In the genomic region with DNA sequence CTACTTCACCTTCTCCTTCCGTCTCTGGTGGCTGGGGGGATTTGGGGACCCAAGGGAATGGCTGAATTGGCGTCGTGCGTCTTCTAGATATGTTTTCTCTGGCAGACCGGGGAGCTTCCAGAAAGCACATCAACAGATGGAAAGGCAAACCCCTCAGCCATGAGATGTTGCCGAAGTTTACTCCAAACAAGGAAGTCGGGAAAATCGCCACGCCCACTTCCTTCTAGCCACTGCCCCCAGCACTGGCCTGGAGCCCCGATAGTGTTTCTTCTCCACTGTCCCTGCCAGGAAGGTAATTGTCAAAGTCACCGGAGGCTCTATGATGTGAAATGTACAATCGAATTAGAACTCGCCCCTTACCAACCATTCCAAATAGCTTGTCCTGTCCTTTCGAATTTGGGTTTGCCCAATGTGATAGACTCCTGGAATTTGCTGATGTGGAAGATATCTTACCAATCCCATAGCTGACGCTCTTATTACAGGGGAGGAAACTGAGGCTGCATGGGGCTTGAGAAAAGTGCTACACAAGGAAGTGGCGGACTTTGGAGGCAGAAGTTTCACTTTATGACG, we compare ENCODE assay signal across 9 cellular contexts.
A peak's percentile ranks its signal among the peaks of the same experiment; 100 is the strongest.
DNase-seq lines count a peak whose midpoint lies in the region; ATAC-seq, FAIRE-seq and TF ChIP-seq lines count a peak whose summit lies in the region.
"Had no signal": no experiment of that assay in that cellular context is flagged by ENCODE, and none has a peak within 500 bp of the region (broad histone marks: within the 10 kb centered on the region; RNA-seq: fewer than 3 reads in every experiment).

No MANE protein-coding gene starts in this region.

- no peak for FAIRE-seq in HTR-8/SVneo (lab: Jason Lieb, UNC)

- H3K4me3 Mint-ChIP-seq in stimulated activated memory B cell treated with anti-CD40 and anti-IgM and Interleukin-4, amounts not matched to agents 10 μg/mL and 1 μg/mL and 100 μg/mL, for 72 hours = peak overlapping the region; percentile 15

- no peaks in the 10 kb centered on the region for H3K9me3 Mint-ChIP-seq in stimulated activated memory B cell treated with anti-CD40 and anti-IgM and Interleukin-4, amounts not matched to agents 10 μg/mL and 1 μg/mL and 100 μg/mL, for 72 hours

- H3K4me3 ChIP-seq in astrocyte of the spinal cord (ENCODE audit: low read depth, low read length) = peak overlapping the region; percentile 15

- peaks cover 43% of the 10 kb centered on the region for H3K27me3 Mint-ChIP-seq in stimulated activated memory B cell treated with anti-CD40 and anti-IgM and Interleukin-4, amounts not matched to agents 10 μg/mL and 1 μg/mL and 100 μg/mL, for 72 hours

- H3K27ac Mint-ChIP-seq in stimulated activated memory B cell treated with anti-CD40 and anti-IgM and Interleukin-4, amounts not matched to agents 10 μg/mL and 1 μg/mL and 100 μg/mL, for 72 hours = no peak overlapping the region

- in situ Hi-C loops in astrocyte of the spinal cord (cut with HindIII; ENCODE audit: low sequenced_read_pairs) = no loop called here

- peaks cover 6% of the 10 kb centered on the region for H3K4me1 Mint-ChIP-seq in stimulated activated memory B cell treated with anti-CD40 and anti-IgM and Interleukin-4, amounts not matched to agents 10 μg/mL and 1 μg/mL and 100 μg/mL, for 72 hours

- TF ChIP-seq CTCF in astrocyte of the spinal cord (IDR thresholded peaks at IDR 0.05; ENCODE audit: low read depth, low read length) = no peak

- no peaks in the 10 kb centered on the region for H3K36me3 Mint-ChIP-seq in stimulated activated memory B cell treated with anti-CD40 and anti-IgM and Interleukin-4, amounts not matched to agents 10 μg/mL and 1 μg/mL and 100 μg/mL, for 72 hours

- peak; percentile 15 for DNase-seq in HTR-8/SVneo (ENCODE audit: insufficient read length, low spot score)
- no peak for DNase-seq in astrocyte of the spinal cord (ENCODE audit: low read depth, low spot score)
- DNase-seq in iPS-NIHi7 (ENCODE audit: extremely low spot score) = peak; percentile 65
- no peak for DNase-seq in amniotic stem cell (lab: John Stamatoyannopoulos, UW)
- no peak for DNase-seq in GM19240 (ENCODE audit: insufficient read length, low spot score)
- DNase-seq: activated T-cell treated with anti-CD3 and anti-CD28 coated beads, Interleukin-2, amount 50 U/mL, for 48 hours had no signal

- ATAC-seq in stimulated activated memory B cell treated with anti-CD40 and anti-IgM and Interleukin-4, amounts not matched to agents 10 μg/mL and 1 μg/mL and 100 μg/mL, for 72 hours = no peak
- no peak for ATAC-seq in GM21723 (IDR thresholded peaks at IDR 0.05; ENCODE audit: unreplicated experiment)
- ATAC-seq in HG02852 (IDR thresholded peaks at IDR 0.05; ENCODE audit: unreplicated experiment) = no peak

Comparison
In these comparisons a context has a peak if more than half of its experiments do, and no peak if none do; other contexts are left out.
1. DNase-seq: peak in HTR-8/SVneo (single experiment) and iPS-NIHi7 (single experiment); none in astrocyte of the spinal cord (single experiment), amniotic stem cell (single experiment) and GM19240 (single experiment).